8 cellular contexts compared by ENCODE assay signal in genomic region chr4:16001484-16001858, GRCh38. TPM values are rescaled to one million over a fixed set of nuclear protein-coding genes. Genes with fewer than 3 reads are reported as not detected.
DNase-seq lines count a peak whose midpoint lies in the region; ATAC-seq and TF ChIP-seq lines count a peak whose summit lies in the region.

No MANE protein-coding gene starts in this region.

- DNase-seq in GM10248 (ENCODE audit: extremely low spot score) (peak; percentile 76), KG1 (lab: John Stamatoyannopoulos, UW) (peak; percentile 17), SJSA1 (ENCODE audit: low read depth in 1 of 2, low spot score in 2 of 2) (peak; percentile 31 to 38), adrenal gland (peak; percentile 39 to 91 (median 67)), left ventricle myocardium inferior (peak; percentile 33), renal cortical epithelial cell (ENCODE audit: low read depth) (peak; percentile 74), NCI-H128 (lab: John Stamatoyannopoulos, UW; ENCODE audit: unreplicated experiment) (no peak)

- no peaks in the 10 kb centered on the region for H3K36me3 ChIP-seq in SJSA1
- no peaks in the 10 kb centered on the region for H3K36me3 ChIP-seq in adrenal gland (replicated peaks in 1 of 2)
- no peaks in the 10 kb centered on the region for H3K36me3 ChIP-seq in left ventricle myocardium inferior

- ATAC-seq in GM21737 (IDR thresholded peaks at IDR 0.05; ENCODE audit: unreplicated experiment): peak; percentile 87

- TF ChIP-seq CTCF in GM10248 (IDR thresholded peaks at IDR 0.05; ENCODE audit: control extremely low read depth, extremely low read depth, low read depth, missing control alignments) (peak; percentile 75), adrenal gland (IDR thresholded peaks at IDR 0.05) (peak; percentile 68 to 89 (median 82)), left ventricle myocardium inferior (IDR thresholded peaks at IDR 0.05; ENCODE audit: borderline replicate concordance) (peak; percentile 90)

- POLR2A ChIA-PET in GM10248 (lab: Yijun Ruan, JAX): no interaction called here

- H3K9me3 ChIP-seq in SJSA1 (replicated peaks): no peaks in the 10 kb centered on the region
- H3K9me3 ChIP-seq in adrenal gland (replicated peaks in 1 of 3): no peaks in the 10 kb centered on the region
- no peaks in the 10 kb centered on the region for H3K9me3 ChIP-seq in left ventricle myocardium inferior (replicated peaks)

- H3K4me1 ChIP-seq in SJSA1 (replicated peaks): no peaks in the 10 kb centered on the region
- no peaks in the 10 kb centered on the region for H3K4me1 ChIP-seq in adrenal gland (replicated peaks in 1 of 2)
- H3K4me1 ChIP-seq in left ventricle myocardium inferior: peaks cover 12% of the 10 kb centered on the region

- H3K27ac ChIP-seq in SJSA1: no peak overlapping the region
- H3K27ac ChIP-seq in adrenal gland: no peak overlapping the region
- H3K27ac ChIP-seq in left ventricle myocardium inferior (replicated peaks): no peak overlapping the region

- TF ChIP-seq POLR2A in adrenal gland (IDR thresholded peaks at IDR 0.05): no peak

- intact Hi-C loops in adrenal gland (cut with DNase I): loop anchor here (5.0 kb wide), 2 partner anchors 114 to 119 kb away; no protein-coding TSS in a partner anchor
- intact Hi-C loops in left ventricle myocardium inferior (cut with micrococcal nuclease): loop anchor here (10.0 kb wide), 1 partner anchor 197 kb away; no protein-coding TSS in a partner anchor

- WGBS in adrenal gland, 4 donors: 0 to 4% (median 2%) methylated on average over 4 of the region's 4 CpGs

- H3K27me3 ChIP-seq in SJSA1 (replicated peaks) (no peaks in the 10 kb centered on the region), adrenal gland (no peaks in the 10 kb centered on the region), left ventricle myocardium inferior (ENCODE audit: low read depth) (no peaks in the 10 kb centered on the region)

- CTCF ChIA-PET in GM10248 (lab: Yijun Ruan, JAX): interaction anchor here (0.6 to 8.6 kb wide), 35 partner anchors 9 to 531 kb away, joined by 3 to 95 read pairs (median 4); partner anchors contain the start of gene CC2D2A

- H3K4me3 ChIP-seq in SJSA1 (no peak overlapping the region), adrenal gland (no peak overlapping the region), left ventricle myocardium inferior (no peak overlapping the region)

RNA-seq across cellular contexts. Expression of gene FGFBP2, which starts 38.5 kb away (rescaled TPM):
- not detected in 2 replicates for total RNA-seq in SJSA1 (2014; rRNA removed; shearing (Covaris generic))
- 1 to 10 TPM in 3 of 8 donors, under 1 TPM in 4, not detected in 1; 0.29 to 2.9 (median 0.83) TPM for total RNA-seq in adrenal gland
- polyA plus RNA-seq in adrenal gland: 1 to 10 TPM in 2 of 3 donors, under 1 TPM in 1; 0.26 to 1.3 (median 1.0) TPM
- total RNA-seq in left ventricle myocardium inferior: 1.2 TPM
- total RNA-seq in renal cortical epithelial cell: not detected in 2 replicates
